Comparison of ENCODE assay signal across 1 cellular context in genomic region chr6:161370882-161371281, GRCh38.
TF ChIP-seq lines count a peak whose summit lies in the region.

No MANE protein-coding gene starts in this region.

TF ChIP-seq in GM12878, 131 proteins besides CTCF, POLR2A, EP300 and RAD21 (continued from another document):
- TF ChIP-seq, protein P1, sequence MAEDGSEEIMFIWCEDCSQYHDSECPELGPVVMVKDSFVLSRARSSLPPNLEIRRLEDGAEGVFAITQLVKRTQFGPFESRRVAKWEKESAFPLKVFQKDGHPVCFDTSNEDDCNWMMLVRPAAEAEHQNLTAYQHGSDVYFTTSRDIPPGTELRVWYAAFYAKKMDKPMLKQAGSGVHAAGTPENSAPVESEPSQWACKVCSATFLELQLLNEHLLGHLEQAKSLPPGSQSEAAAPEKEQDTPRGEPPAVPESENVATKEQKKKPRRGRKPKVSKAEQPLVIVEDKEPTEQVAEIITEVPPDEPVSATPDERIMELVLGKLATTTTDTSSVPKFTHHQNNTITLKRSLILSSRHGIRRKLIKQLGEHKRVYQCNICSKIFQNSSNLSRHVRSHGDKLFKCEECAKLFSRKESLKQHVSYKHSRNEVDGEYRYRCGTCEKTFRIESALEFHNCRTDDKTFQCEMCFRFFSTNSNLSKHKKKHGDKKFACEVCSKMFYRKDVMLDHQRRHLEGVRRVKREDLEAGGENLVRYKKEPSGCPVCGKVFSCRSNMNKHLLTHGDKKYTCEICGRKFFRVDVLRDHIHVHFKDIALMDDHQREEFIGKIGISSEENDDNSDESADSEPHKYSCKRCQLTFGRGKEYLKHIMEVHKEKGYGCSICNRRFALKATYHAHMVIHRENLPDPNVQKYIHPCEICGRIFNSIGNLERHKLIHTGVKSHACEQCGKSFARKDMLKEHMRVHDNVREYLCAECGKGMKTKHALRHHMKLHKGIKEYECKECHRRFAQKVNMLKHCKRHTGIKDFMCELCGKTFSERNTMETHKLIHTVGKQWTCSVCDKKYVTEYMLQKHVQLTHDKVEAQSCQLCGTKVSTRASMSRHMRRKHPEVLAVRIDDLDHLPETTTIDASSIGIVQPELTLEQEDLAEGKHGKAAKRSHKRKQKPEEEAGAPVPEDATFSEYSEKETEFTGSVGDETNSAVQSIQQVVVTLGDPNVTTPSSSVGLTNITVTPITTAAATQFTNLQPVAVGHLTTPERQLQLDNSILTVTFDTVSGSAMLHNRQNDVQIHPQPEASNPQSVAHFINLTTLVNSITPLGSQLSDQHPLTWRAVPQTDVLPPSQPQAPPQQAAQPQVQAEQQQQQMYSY (CRISPR knock-in tag; IDR thresholded peaks at IDR 0.05), result no peak
- TF ChIP-seq MYC (IDR thresholded peaks at IDR 0.05; ENCODE audit: insufficient read depth, insufficient read length, insufficient replicate concordance, low read length, severe bottlenecking), result no peak
- no peak for TF ChIP-seq PAX5 (IDR thresholded peaks at IDR 0.05; ENCODE audit: borderline replicate concordance, low read depth, low read length)
- no peak for TF ChIP-seq POLR2AphosphoS2 (IDR thresholded peaks at IDR 0.05; ENCODE audit: low read depth, low read length)
- no peak for TF ChIP-seq ETV6 (conservative IDR thresholded peaks at IDR 0.05 in 1 of 2, IDR thresholded peaks at IDR 0.05 in 1 of 2; ENCODE audit: borderline replicate concordance in 1 of 2, low read depth in 1 of 2)
- no peak for TF ChIP-seq STAT1 (conservative IDR thresholded peaks at IDR 0.05)
- no peak for TF ChIP-seq PAX8 (IDR thresholded peaks at IDR 0.05)
- no peak for TF ChIP-seq NRF1 (conservative IDR thresholded peaks at IDR 0.05; ENCODE audit: low read depth, low read length)
- no peak for TF ChIP-seq SMAD1 (IDR thresholded peaks at IDR 0.05; ENCODE audit: low read depth, partially characterized antibody)
- peak; percentile 77 for TF ChIP-seq YY1 (IDR thresholded peaks at IDR 0.05; ENCODE audit: low read depth, low read length)
- TF ChIP-seq YBX1 (IDR thresholded peaks at IDR 0.05), result no peak
- TF ChIP-seq ZNF384 (IDR thresholded peaks at IDR 0.05; ENCODE audit: borderline replicate concordance, low read depth, low read length), result no peak
- no peak for TF ChIP-seq NFYA (IDR thresholded peaks at IDR 0.05; ENCODE audit: borderline replicate concordance, low read depth, low read length)
- TF ChIP-seq TAF1 (IDR thresholded peaks at IDR 0.05; ENCODE audit: borderline replicate concordance, low read depth, low read length), result no peak
- no peak for TF ChIP-seq SIN3A (IDR thresholded peaks at IDR 0.05; ENCODE audit: low read depth, low read length)
- TF ChIP-seq ATF7 (IDR thresholded peaks at IDR 0.05; ENCODE audit: low read depth), result no peak
- TF ChIP-seq CREB1 (IDR thresholded peaks at IDR 0.05; ENCODE audit: low read depth), result no peak
- TF ChIP-seq, protein P2, sequence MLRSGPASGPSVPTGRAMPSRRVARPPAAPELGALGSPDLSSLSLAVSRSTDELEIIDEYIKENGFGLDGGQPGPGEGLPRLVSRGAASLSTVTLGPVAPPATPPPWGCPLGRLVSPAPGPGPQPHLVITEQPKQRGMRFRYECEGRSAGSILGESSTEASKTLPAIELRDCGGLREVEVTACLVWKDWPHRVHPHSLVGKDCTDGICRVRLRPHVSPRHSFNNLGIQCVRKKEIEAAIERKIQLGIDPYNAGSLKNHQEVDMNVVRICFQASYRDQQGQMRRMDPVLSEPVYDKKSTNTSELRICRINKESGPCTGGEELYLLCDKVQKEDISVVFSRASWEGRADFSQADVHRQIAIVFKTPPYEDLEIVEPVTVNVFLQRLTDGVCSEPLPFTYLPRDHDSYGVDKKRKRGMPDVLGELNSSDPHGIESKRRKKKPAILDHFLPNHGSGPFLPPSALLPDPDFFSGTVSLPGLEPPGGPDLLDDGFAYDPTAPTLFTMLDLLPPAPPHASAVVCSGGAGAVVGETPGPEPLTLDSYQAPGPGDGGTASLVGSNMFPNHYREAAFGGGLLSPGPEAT (IDR thresholded peaks at IDR 0.05; ENCODE audit: low read depth), result no peak
- TF ChIP-seq, protein P3, sequence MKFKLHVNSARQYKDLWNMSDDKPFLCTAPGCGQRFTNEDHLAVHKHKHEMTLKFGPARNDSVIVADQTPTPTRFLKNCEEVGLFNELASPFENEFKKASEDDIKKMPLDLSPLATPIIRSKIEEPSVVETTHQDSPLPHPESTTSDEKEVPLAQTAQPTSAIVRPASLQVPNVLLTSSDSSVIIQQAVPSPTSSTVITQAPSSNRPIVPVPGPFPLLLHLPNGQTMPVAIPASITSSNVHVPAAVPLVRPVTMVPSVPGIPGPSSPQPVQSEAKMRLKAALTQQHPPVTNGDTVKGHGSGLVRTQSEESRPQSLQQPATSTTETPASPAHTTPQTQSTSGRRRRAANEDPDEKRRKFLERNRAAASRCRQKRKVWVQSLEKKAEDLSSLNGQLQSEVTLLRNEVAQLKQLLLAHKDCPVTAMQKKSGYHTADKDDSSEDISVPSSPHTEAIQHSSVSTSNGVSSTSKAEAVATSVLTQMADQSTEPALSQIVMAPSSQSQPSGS (IDR thresholded peaks at IDR 0.05; ENCODE audit: low read length), result no peak
- TF ChIP-seq, protein P4, sequence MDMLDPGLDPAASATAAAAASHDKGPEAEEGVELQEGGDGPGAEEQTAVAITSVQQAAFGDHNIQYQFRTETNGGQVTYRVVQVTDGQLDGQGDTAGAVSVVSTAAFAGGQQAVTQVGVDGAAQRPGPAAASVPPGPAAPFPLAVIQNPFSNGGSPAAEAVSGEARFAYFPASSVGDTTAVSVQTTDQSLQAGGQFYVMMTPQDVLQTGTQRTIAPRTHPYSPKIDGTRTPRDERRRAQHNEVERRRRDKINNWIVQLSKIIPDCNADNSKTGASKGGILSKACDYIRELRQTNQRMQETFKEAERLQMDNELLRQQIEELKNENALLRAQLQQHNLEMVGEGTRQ (IDR thresholded peaks at IDR 0.05; ENCODE audit: borderline replicate concordance, low read depth, low read length), result no peak
- no peak for TF ChIP-seq NR2F1 (conservative IDR thresholded peaks at IDR 0.05)
- TF ChIP-seq IKZF2 (IDR thresholded peaks at IDR 0.05), result no peak
- TF ChIP-seq RCOR1 (conservative IDR thresholded peaks at IDR 0.05; ENCODE audit: low read depth, low read length), result no peak
- TF ChIP-seq SP1 (IDR thresholded peaks at IDR 0.05; ENCODE audit: low read depth, low read length), result no peak
- TF ChIP-seq RELA (IDR thresholded peaks at IDR 0.05; ENCODE audit: borderline replicate concordance, partially characterized antibody), result no peak
- TF ChIP-seq POU2F2 (IDR thresholded peaks at IDR 0.05; ENCODE audit: borderline replicate concordance, low read depth, low read length), result 0 out of 3 replicates have a peak, but pooled peaks have one; percentile 17
- TF ChIP-seq CHD2 (IDR thresholded peaks at IDR 0.05; ENCODE audit: borderline replicate concordance, low read depth, low read length), result 0 out of 2 replicates have a peak, but pooled peaks have one; percentile 24
- TF ChIP-seq TARDBP (IDR thresholded peaks at IDR 0.05; ENCODE audit: borderline replicate concordance), result no peak
- TF ChIP-seq BHLHE40 (IDR thresholded peaks at IDR 0.05; ENCODE audit: borderline replicate concordance in 1 of 2, low read depth in 2 of 2, low read length in 1 of 2), result 0 out of 4 replicates have a peak, but pooled peaks of 1 of the 2 experiments have one; percentile 16
